In the genomic region with DNA sequence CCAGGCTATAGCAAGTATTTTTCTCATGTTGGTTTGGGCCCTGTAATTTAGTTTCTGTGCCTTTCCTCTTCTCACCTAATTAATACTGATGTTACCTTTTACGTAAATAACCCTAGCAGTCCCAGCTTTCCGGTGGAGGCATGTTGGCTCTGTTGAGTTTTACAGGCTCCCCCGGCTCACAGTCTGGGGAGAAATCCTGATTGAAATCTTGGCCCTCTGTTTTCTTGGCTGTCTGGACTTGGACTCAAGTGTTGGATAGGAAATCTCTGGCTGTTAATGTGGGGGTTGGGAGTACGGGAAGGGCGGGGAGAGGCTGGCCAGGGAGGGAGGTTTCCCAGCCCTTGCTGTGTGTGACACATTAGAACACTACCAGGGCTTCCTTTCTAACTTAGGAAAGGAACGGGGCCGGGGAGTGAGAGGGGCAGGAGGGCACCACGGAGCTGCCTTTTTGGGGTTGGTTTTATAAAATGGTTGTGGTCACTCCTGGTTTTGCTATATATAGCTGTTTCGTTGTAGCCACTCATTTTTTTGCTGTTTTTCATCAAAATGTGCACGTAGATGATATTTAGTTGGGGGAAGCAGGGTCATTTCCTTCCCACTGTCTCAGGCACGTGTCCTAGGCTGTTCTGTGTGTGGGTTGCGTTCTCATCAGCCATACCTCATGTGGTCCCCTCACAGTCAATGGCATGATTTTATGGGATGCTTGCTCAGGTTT, we compare ENCODE assay signal across 8 cellular contexts. TPM values are rescaled to one million over a fixed set of nuclear protein-coding genes. Genes with fewer than 3 reads are reported as not detected.
A peak's percentile ranks its signal among the peaks of the same experiment; 100 is the strongest.
DNase-seq lines count a peak whose midpoint lies in the region; ATAC-seq lines count a peak whose summit lies in the region.

No MANE protein-coding gene starts in this region.

- DNase-seq in Ammon's horn (ENCODE audit: low spot score) (peak; percentile 58), H7 (peak; percentile 51), RPMI8226 (peak; percentile 62), Right ventricle myocardium superior (peak; percentile 75), renal cortical epithelial cell (ENCODE audit: low read depth) (peak; percentile 75), NCI-H524 treated with DMSO at 0.1 percent for 48 hours (lab: John Stamatoyannopoulos, UW) (no peak), NCI-H748 (lab: John Stamatoyannopoulos, UW; ENCODE audit: unreplicated experiment) (no peak)

- ATAC-seq in Right ventricle myocardium superior (ENCODE audit: poor library complexity) (peak; percentile 92), HG03025 (IDR thresholded peaks at IDR 0.05; ENCODE audit: low FRiP score, unreplicated experiment) (no peak)

- no peaks in the 10 kb centered on the region for H3K36me3 ChIP-seq in H7 (replicated peaks; ENCODE audit: control insufficient read depth, insufficient read depth, low read length)

- no peak overlapping the region for H3K4me3 ChIP-seq in H7 (ENCODE audit: insufficient read depth, low read depth, low read length)

- no peaks in the 10 kb centered on the region for H3K27me3 ChIP-seq in H7 (ENCODE audit: control insufficient read depth, insufficient read depth, low read length)

- intact Hi-C loops in Right ventricle myocardium superior (cut with DNase I), result no loop called here

RNA-seq across cellular contexts. Expression of a gene that starts 10.9 kb away (rescaled TPM):
- 39.7 and 49.3 TPM in 2 replicates for total RNA-seq in H7 (2014; rRNA removed; shearing (Covaris generic))
- 56.0 TPM for total RNA-seq in Right ventricle myocardium superior
- total RNA-seq in renal cortical epithelial cell, result 205 and 408 TPM in 2 replicates

Comparison
In these comparisons a context has a peak if more than half of its experiments do, and no peak if none do; other contexts are left out.
1. DNase-seq: peak in Ammon's horn (single experiment), H7 (single experiment), RPMI8226 (single experiment), Right ventricle myocardium superior (single experiment) and renal cortical epithelial cell (single experiment); none in NCI-H524 treated with DMSO at 0.1 percent for 48 hours (single experiment) and NCI-H748 (single experiment).